ENCODE assay signal across 20 cellular contexts in genomic region chr6:17983712-17984111, GRCh38. TPM values are rescaled to one million over a fixed set of nuclear protein-coding genes. Genes with fewer than 3 reads are reported as not detected.
DNase-seq lines count a peak whose midpoint lies in the region; ATAC-seq, FAIRE-seq and TF ChIP-seq lines count a peak whose summit lies in the region.
"Had no signal": no experiment of that assay in that cellular context is flagged by ENCODE, and none has a peak within 500 bp of the region (broad histone marks: within the 10 kb centered on the region; RNA-seq: fewer than 3 reads in every experiment).

No MANE protein-coding gene starts in this region.

- peak overlapping the region; percentile 70 for H3K23ac ChIP-seq in IMR-90 (ENCODE audit: low read depth, low read length)

- no peak for ATAC-seq in A549
- no peak for ATAC-seq in IMR-90 (ENCODE audit: low read depth)
- peak; percentile 54 for ATAC-seq in mucosa of descending colon
- no peak for ATAC-seq in omental fat pad (ENCODE audit: low FRiP score)
- ATAC-seq: left lobe of liver had no signal

- H3K27me3 ChIP-seq in IMR-90 (ENCODE audit: control insufficient read depth, insufficient read depth, low read length) (no peaks in the 10 kb centered on the region), breast epithelium (no peaks in the 10 kb centered on the region), brain microvascular endothelial cell (replicated peaks) (no peaks in the 10 kb centered on the region)
- H3K27me3 ChIP-seq: uterus had no signal

- H2BK5ac ChIP-seq in IMR-90 (ENCODE audit: low read depth, low read length, poor library complexity, severe bottlenecking): no peak overlapping the region

- no peak for TF ChIP-seq POLR2A in A549 (IDR thresholded peaks at IDR 0.05; ENCODE audit: low read length)
- TF ChIP-seq POLR2A in IMR-90 (IDR thresholded peaks at IDR 0.05; ENCODE audit: low read depth, low read length): no peak
- TF ChIP-seq POLR2A in breast epithelium (IDR thresholded peaks at IDR 0.05): no peak

- intact Hi-C loops in IMR-90 (cut with micrococcal nuclease) (loop anchor here (2.0 to 10.0 kb wide), 3 partner anchors 151 to 521 kb away; partner anchors contain the start of gene DEK), breast epithelium (cut with DNase I; ENCODE audit: low total_unique reads) (no loop called here), mucosa of descending colon (cut with DNase I, micrococcal nuclease) (no loop called here)

- CTCF ChIA-PET in A549 (lab: Yijun Ruan, JAX) (no interaction called here), IMR-90 (lab: Yijun Ruan, JAX) (no interaction called here)

- DNase-seq in A549 (ENCODE audit: low read depth in 1 of 2, low spot score in 1 of 2) (no peak), IMR-90 (no peak), breast epithelium (ENCODE audit: low spot score in 2 of 2) (no peak), mucosa of descending colon (peak in 1 of 3 donors; percentile 35), omental fat pad (ENCODE audit: low spot score) (no peak), hepatic stellate cell (ENCODE audit: low spot score) (no peak), brain microvascular endothelial cell (no peak), GF-D8 (lab: John Stamatoyannopoulos, UW) (no peak)
- DNase-seq: activated CD4-positive, alpha-beta T cell treated with anti-CD3 and anti-CD28 coated beads, Interleukin-2, amount 10 ng/mL, durations not matched to agents 7 days and 5 days; Caco-2; KBM-7; naive B cell; NCI-H1092 treated with DMSO at 0.1 percent for 48 hours; stimulated activated CD4-positive, alpha-beta T cell treated with anti-CD3 and anti-CD28 coated beads, Interleukin-12 subunit alpha, Interleukin-12 subunit beta, amount 100 ng/mL, for 4 hours; stimulated activated naive CD4-positive, alpha-beta T cell treated with Interleukin-2 at 50 U/mL for 16 hours; uterus had no signal

- H3K36me3 ChIP-seq in IMR-90 (ENCODE audit: control insufficient read depth, insufficient read depth, low read length) (peaks cover 5% of the 10 kb centered on the region), breast epithelium (no peaks in the 10 kb centered on the region), mucosa of descending colon (ENCODE audit: low read depth) (no peaks in the 10 kb centered on the region), brain microvascular endothelial cell (replicated peaks) (no peaks in the 10 kb centered on the region)
- H3K36me3 ChIP-seq: prostate gland, uterus had no signal

- TF ChIP-seq RAD21 in A549 (conservative IDR thresholded peaks at IDR 0.05 in 1 of 2, IDR thresholded peaks at IDR 0.05 in 1 of 2): no peak
- no peak for TF ChIP-seq RAD21 in IMR-90 (IDR thresholded peaks at IDR 0.05; ENCODE audit: low read length)

- H2BK15ac ChIP-seq in IMR-90 (ENCODE audit: low read depth, low read length): no peak overlapping the region

- H2AFZ ChIP-seq in IMR-90 (replicated peaks; ENCODE audit: low read length, poor library complexity): no peak overlapping the region

- H4K8ac ChIP-seq in IMR-90 (ENCODE audit: low read depth in 2 of 2, low read length in 2 of 2): no peak overlapping the region

- H3K27ac ChIP-seq in A549: peak overlapping the region in 1 of 2 experiments; percentile 19; a peak in 2 of 6 replicates
- H3K27ac ChIP-seq in IMR-90 (ENCODE audit: insufficient read depth, low read length): no peak overlapping the region
- peak overlapping the region; percentile 48 to 62 for H3K27ac ChIP-seq in breast epithelium
- H3K27ac ChIP-seq in brain microvascular endothelial cell: no peak overlapping the region
- H3K27ac ChIP-seq: HL-60, prostate gland had no signal

- peaks cover 20 to 65% of the 10 kb centered on the region in 2 experiments for H3K79me1 ChIP-seq in IMR-90 (ENCODE audit: low read depth in 1 of 2, low read length in 2 of 2)

- H2AK9ac ChIP-seq in IMR-90 (replicated peaks; ENCODE audit: low read depth, low read length, poor library complexity): no peak overlapping the region

- no peak for FAIRE-seq in A549 (lab: Jason Lieb, UNC)
- FAIRE-seq: G401.6 had no signal

- no peak for TF ChIP-seq EP300 in A549 (IDR thresholded peaks at IDR 0.05)

- H3K4me2 ChIP-seq in A549 (peak overlapping the region; percentile 98; the same call in 2 of the 3 replicates), IMR-90 (ENCODE audit: low read depth, low read length) (no peak overlapping the region)

- no peak overlapping the region for H3K18ac ChIP-seq in IMR-90 (ENCODE audit: low read depth, low read length)

- H4K20me1 ChIP-seq in IMR-90 (ENCODE audit: insufficient read depth, low read length): peaks cover 20% of the 10 kb centered on the region; the same call in 1 of the 2 replicates

- no peak overlapping the region for H3K56ac ChIP-seq in IMR-90 (ENCODE audit: extremely low read depth, insufficient read depth, low read length)

- peak overlapping the region; percentile 43; the same call in 1 of the 2 replicates for H2AK5ac ChIP-seq in IMR-90 (ENCODE audit: low read depth, low read length)

- 0 out of 2 replicates have a peak overlapping the region, but pooled peaks have one; percentile 26 for H3K4ac ChIP-seq in IMR-90 (ENCODE audit: low read depth, low read length)

- 100% methylated on average over 1 of the region's 2 CpGs for WGBS in A549 (ENCODE audit: missing lambda C conversion rate)
- no CpG with 5 or more reads among the region's 2 CpGs for WGBS in IMR-90 (ENCODE audit: extremely low coverage in 2 of 2, insufficient read length in 1 of 2), 2 experiments

- in situ Hi-C loops in IMR-90 (cut with MboI; ENCODE audit: low sequenced_read_pairs) (loop anchor here (10.0 kb wide), 2 partner anchors 119 to 149 kb away; no protein-coding TSS in a partner anchor), brain microvascular endothelial cell (cut with HindIII; ENCODE audit: low pct_ligation_motif_present, low sequenced_read_pairs) (no loop called here)

- dilution Hi-C loops in IMR-90 (cut with HindIII; ENCODE audit: low sequenced_read_pairs, unreplicated experiment): no loop called here

- no peak overlapping the region for H2BK20ac ChIP-seq in IMR-90 (ENCODE audit: low read depth, low read length)

- H3K4me3 ChIP-seq in A549 (no peak overlapping the region), IMR-90 (ENCODE audit: insufficient read depth, low read depth, low read length) (no peak overlapping the region), breast epithelium (peak overlapping the region in 2 of 3 donors; percentile 0 to 42), mucosa of descending colon (no peak overlapping the region), brain microvascular endothelial cell (ENCODE audit: low read depth, low read length) (no peak overlapping the region)
- H3K4me3 ChIP-seq: prostate gland, uterus had no signal

- TF ChIP-seq CTCF in A549 (IDR thresholded peaks at IDR 0.05): no peak
- no peak for TF ChIP-seq CTCF in IMR-90 (conservative IDR thresholded peaks at IDR 0.05; ENCODE audit: low read depth, low read length)
- no peak for TF ChIP-seq CTCF in breast epithelium (IDR thresholded peaks at IDR 0.05)
- no peak for TF ChIP-seq CTCF in mucosa of descending colon (IDR thresholded peaks at IDR 0.05)
- TF ChIP-seq CTCF in omental fat pad (IDR thresholded peaks at IDR 0.05): no peak
- TF ChIP-seq CTCF in brain microvascular endothelial cell (IDR thresholded peaks at IDR 0.05; ENCODE audit: low read depth, low read length, missing control alignments): no peak

- peaks cover 45% of the 10 kb centered on the region for H3K4me1 ChIP-seq in A549
- H3K4me1 ChIP-seq in IMR-90 (ENCODE audit: control insufficient read depth, insufficient read depth, low read length): peaks cover 13% of the 10 kb centered on the region
- no peaks in the 10 kb centered on the region for H3K4me1 ChIP-seq in breast epithelium
- peaks cover 21% of the 10 kb centered on the region for H3K4me1 ChIP-seq in mucosa of descending colon (ENCODE audit: low read depth)
- H3K4me1 ChIP-seq: prostate gland had no signal

- H3K14ac ChIP-seq in IMR-90 (replicated peaks; ENCODE audit: low read depth, low read length): no peak overlapping the region

- BruUV-seq in IMR-90 (replicated peaks; lab: Mats Ljungman, UMichigan): no TSS peak

- H4K5ac ChIP-seq in IMR-90 (ENCODE audit: low read depth, low read length): no peak overlapping the region

- peaks cover 9% of the 10 kb centered on the region for H3K9me1 ChIP-seq in IMR-90 (ENCODE audit: insufficient read depth, low read length)

- H3K9ac ChIP-seq in IMR-90 (ENCODE audit: low read depth, low read length): no peak overlapping the region

- POLR2A ChIA-PET in A549 (lab: Yijun Ruan, JAX) (no interaction called here), IMR-90 (lab: Charles Lee; ENCODE audit: unreplicated experiment) (no interaction called here)

- H4K91ac ChIP-seq in IMR-90 (ENCODE audit: insufficient read depth, low read depth, low read length): no peak overlapping the region

- H2BK120ac ChIP-seq in IMR-90 (ENCODE audit: low read depth, low read length): no peak overlapping the region

- H3K9me3 ChIP-seq in A549: no peaks in the 10 kb centered on the region
- H3K9me3 ChIP-seq in IMR-90 (ENCODE audit: control insufficient read depth, insufficient read depth, low read length): no peaks in the 10 kb centered on the region
- H3K9me3 ChIP-seq in breast epithelium: no peaks in the 10 kb centered on the region
- no peaks in the 10 kb centered on the region for H3K9me3 ChIP-seq in mucosa of descending colon
- H3K9me3 ChIP-seq: Caco-2, prostate gland, uterus had no signal

TF ChIP-seq in IMR-90, 13 proteins besides CTCF, POLR2A, EP300 and RAD21:
- no peak for TF ChIP-seq RCOR1 (IDR thresholded peaks at IDR 0.05; ENCODE audit: insufficient replicate concordance, low read length)
- TF ChIP-seq SMC3 (IDR thresholded peaks at IDR 0.05; ENCODE audit: low read depth, low read length): no peak
- TF ChIP-seq FOS (IDR thresholded peaks at IDR 0.05; ENCODE audit: low read depth, low read length): no peak
- no peak for TF ChIP-seq RFX5 (IDR thresholded peaks at IDR 0.05; ENCODE audit: low read depth, low read length)

RNA-seq across cellular contexts. Expression of gene KIF13A, which starts 3.7 kb away (rescaled TPM):
- polyA plus RNA-seq in A549 (2011; rRNA removed) (38.4 and 39.4 TPM in 2 replicates), A549 (2017; fragmentation: RNase III; extraction: RNeasy Plus Mini Kit Qiagen cat#74134 plus additional on column Dnase treatment) (28.3 to 30.2 TPM (median 28.6 TPM) in 3 replicates), IMR-90 (2012; rRNA removed) (22.5 and 23.3 TPM in 2 replicates)
- 14.4 and 16.7 TPM in 2 replicates for polyA plus RNA-seq in A549 (2012; cell fraction: cytosol; rRNA removed)
- 9.6 and 14.6 TPM in 2 replicates for polyA plus RNA-seq in A549 (2012; cell fraction: nucleus; rRNA removed)
- 40.1 and 42.6 TPM in 2 replicates for polyA minus RNA-seq in A549 (2011; rRNA and poly(A)+ RNA removed)
- total RNA-seq in IMR-90 (2012; rRNA removed) (51.8 and 53.0 TPM in 2 replicates), breast epithelium (10 to 100 TPM; 40.0 to 60.4 (median 49.6) TPM), mucosa of descending colon (10 to 100 TPM; 45.6 to 85.9 (median 46.9) TPM), omental fat pad (10 to 100 TPM; 38.6 to 64.3 (median 43.9) TPM)
- 8.8 and 10.9 TPM in 2 replicates for polyA plus RNA-seq in IMR-90 (2012; cell fraction: cytosol; rRNA removed)
- polyA plus RNA-seq in IMR-90 (2012; cell fraction: nucleus; rRNA removed; ENCODE audit: low replicate concordance): 8.3 and 25.8 TPM in 2 replicates
- total RNA-seq: activated CD4-positive, alpha-beta T cell treated with anti-CD3 and anti-CD28 coated beads, Interleukin-2, amount 10 ng/mL, durations not matched to agents 7 days and 5 days had no signal

Comparison
In these comparisons a context has a peak if more than half of its experiments do, and no peak if none do; other contexts are left out.
1. H3K27ac ChIP-seq: peak in breast epithelium (2 of 2); none in IMR-90 (single experiment) and brain microvascular endothelial cell (single experiment).
2. H3K4me3 ChIP-seq: peak in breast epithelium (2 of 3); none in A549 (single experiment), IMR-90 (single experiment), mucosa of descending colon (single experiment) and brain microvascular endothelial cell (single experiment).